ENCODE assay signal across 30 cellular contexts in the genomic region with DNA sequence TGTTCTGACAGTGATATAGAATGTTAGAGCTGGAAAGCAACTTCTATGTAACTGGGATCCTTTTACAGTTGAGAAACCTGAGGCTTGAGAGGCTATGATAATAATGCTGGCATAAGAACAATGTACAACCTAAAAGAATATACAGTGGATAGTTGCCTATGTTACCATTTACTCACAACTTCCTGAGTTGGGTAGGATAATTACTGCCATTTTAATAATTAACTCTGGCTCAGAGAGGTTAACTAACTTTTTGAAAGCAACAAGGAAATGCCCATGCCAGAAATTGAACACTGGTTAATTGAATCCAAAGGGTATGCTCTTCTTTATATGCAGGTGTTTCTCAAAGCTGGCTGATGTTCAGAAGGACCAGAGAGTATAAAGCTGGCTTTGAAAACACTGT.
"Had no signal": no experiment of that assay in that cellular context is flagged by ENCODE, and none has a peak within 500 bp of the region (broad histone marks: within the 10 kb centered on the region; RNA-seq: fewer than 3 reads in every experiment).

No MANE protein-coding gene starts in this region.

- H3K9me3 ChIP-seq: ovary, psoas muscle, right atrium auricular region, right lobe of liver, sigmoid colon, spleen, suprapubic skin, testis, tibial artery, transverse colon, upper lobe of right lung, uterus had no signal

- DNase-seq: naive thymus-derived CD4-positive, alpha-beta T cell; natural killer cell; occipital lobe; ovary; posterior cingulate gyrus; psoas muscle; retina; right lobe of liver; sigmoid colon; spleen; stimulated activated CD4-positive, alpha-beta T cell treated with anti-CD3 and anti-CD28 coated beads, Interleukin-12 subunit alpha, Interleukin-12 subunit beta, amount 100 ng/mL, for 4 hours; stimulated activated CD4-positive, alpha-beta T cell treated with anti-CD3 and anti-CD28 coated beads, Interleukin-1b, Interleukin-23, amount 100 ng/mL, for 48 hours; stimulated activated CD4-positive, alpha-beta T cell treated with anti-CD3 and anti-CD28 coated beads, Interleukin-4, amount 100 ng/mL, for 1 hour; stimulated activated CD4-positive, alpha-beta T cell treated with anti-CD3 and anti-CD28 coated beads, Interleukin-4, amount 100 ng/mL, for 4 hours; stimulated activated CD8-positive, alpha-beta memory T cell treated with anti-CD3 and anti-CD28 coated beads, Interleukin-4, amount 100 ng/mL, for 48 hours; stimulated activated naive CD4-positive, alpha-beta T cell; stimulated activated naive CD8-positive, alpha-beta T cell treated with anti-CD3 and anti-CD28 coated beads, Interleukin-15, amount 100 ng/mL, for 72 hours; stimulated activated naive CD8-positive, alpha-beta T cell treated with anti-CD3 and anti-CD28 coated beads, Interleukin-15, Interleukin-2, amounts not matched to agents 100 U/mL and 50 U/mL, for 24 hours; substantia nigra; testis; tibial artery; transverse colon; upper lobe of right lung; uterus had no signal

- H3K4me1 ChIP-seq: neural progenitor cell, parathyroid adenoma, psoas muscle, right atrium auricular region, right lobe of liver, sigmoid colon, spleen, suprapubic skin, testis, tibial artery, transverse colon, upper lobe of right lung, uterus had no signal

- ATAC-seq: naive thymus-derived CD4-positive, alpha-beta T cell; natural killer cell; psoas muscle; right lobe of liver; stimulated activated memory B cell treated with anti-CD40 and anti-IgM and Interleukin-4, amounts not matched to agents 10 μg/mL and 1 μg/mL and 100 μg/mL, for 72 hours; stimulated activated naive CD8-positive, alpha-beta T cell treated with anti-CD3 and anti-CD28 coated beads, Interleukin-15, amount 100 ng/mL, for 72 hours; stimulated activated naive CD8-positive, alpha-beta T cell treated with anti-CD3 and anti-CD28 coated beads, Interleukin-15, Interleukin-2, amounts not matched to agents 100 U/mL and 50 U/mL, for 24 hours; upper lobe of right lung had no signal

- H3K27ac ChIP-seq: neural progenitor cell, ovary, parathyroid adenoma, psoas muscle, right atrium auricular region, right lobe of liver, sigmoid colon, spleen, suprapubic skin, testis, tibial artery, transverse colon, upper lobe of right lung, uterus had no signal

- H3K27me3 ChIP-seq: neural progenitor cell, ovary, right atrium auricular region, right lobe of liver, sigmoid colon, spleen, suprapubic skin, testis, tibial artery, transverse colon, upper lobe of right lung, uterus had no signal

- H3K4me3 ChIP-seq: neural progenitor cell, ovary, psoas muscle, right atrium auricular region, right lobe of liver, sigmoid colon, smooth muscle cell, spleen, suprapubic skin, testis, tibial artery, transverse colon, upper lobe of right lung, uterus had no signal
